Comparison of ENCODE assay signal across 13 cellular contexts in genomic region chr17:20469103-20469502, GRCh38. TPM values are rescaled to one million over a fixed set of nuclear protein-coding genes. Genes with fewer than 3 reads are reported as not detected.
DNase-seq lines count a peak whose midpoint lies in the region; ATAC-seq and TF ChIP-seq lines count a peak whose summit lies in the region.
"Not testable (repeated sequence)": the region's sequence is repeated elsewhere in the genome, so short reads cannot be mapped to it uniquely, and the experiment has no call there.
"Had no signal": no experiment of that assay in that cellular context is flagged by ENCODE, and none has a peak within 500 bp of the region (broad histone marks: within the 10 kb centered on the region; RNA-seq: fewer than 3 reads in every experiment).

No MANE protein-coding gene starts in this region.

- H3K27ac ChIP-seq in HEK293 (ENCODE audit: extremely low read depth, low read depth, low read length); RWPE2 (ENCODE audit: poor library complexity, severe bottlenecking); naive thymus-derived CD4-positive, alpha-beta T cell (ENCODE audit: low read depth, low read length): not testable (repeated sequence)

- H3K27ac Mint-ChIP-seq in effector memory CD8-positive, alpha-beta T cell, result peak overlapping the region in 1 of 2 donors; percentile 15
- not testable (repeated sequence) for H3K27ac Mint-ChIP-seq in naive thymus-derived CD4-positive, alpha-beta T cell; natural killer cell treated with Interleukin-12 subunit alpha and Interleukin-12 subunit beta and Interleukin-15 and Interleukin-18, amount 100 ng/mL, for 72 hours

- POLR2A ChIA-PET in HEK293 (lab: Yijun Ruan, JAX); naive thymus-derived CD4-positive, alpha-beta T cell (lab: Charles Lee): not testable (repeated sequence)

- not testable (repeated sequence) for H3K36me3 ChIP-seq in HEK293 (ENCODE audit: control insufficient read depth in 2 of 2, insufficient read depth in 1 of 2, low read length in 2 of 2); RWPE2 (ENCODE audit: low read depth); naive thymus-derived CD4-positive, alpha-beta T cell (ENCODE audit: control insufficient read depth in 2 of 3, insufficient read depth in 3 of 3, low read length in 3 of 3)

- H3K27me3 ChIP-seq in RWPE2 (ENCODE audit: insufficient read depth, poor library complexity, severe bottlenecking); naive thymus-derived CD4-positive, alpha-beta T cell (ENCODE audit: control insufficient read depth in 2 of 2, insufficient read depth in 2 of 2, low read length in 2 of 2): not testable (repeated sequence)

- intact Hi-C loops in naive thymus-derived CD4-positive, alpha-beta T cell (cut with micrococcal nuclease), result not testable (repeated sequence)

- not testable (repeated sequence) for H3K4me1 ChIP-seq in HEK293 (ENCODE audit: control insufficient read depth, insufficient read depth, low read length); RWPE2 (ENCODE audit: insufficient read depth, poor library complexity, severe bottlenecking); naive thymus-derived CD4-positive, alpha-beta T cell (ENCODE audit: control insufficient read depth in 2 of 2, insufficient read depth in 2 of 2, low read length in 2 of 2)

- TF ChIP-seq CTCF in HEK293 (tag by site-specific recombination; IDR thresholded peaks at IDR 0.05); RWPE2 (IDR thresholded peaks at IDR 0.05; ENCODE audit: poor library complexity, severe bottlenecking): not testable (repeated sequence)

- H3K36me3 Mint-ChIP-seq in effector memory CD8-positive, alpha-beta T cell (ENCODE audit: insufficient read depth); naive thymus-derived CD4-positive, alpha-beta T cell; natural killer cell treated with Interleukin-12 subunit alpha and Interleukin-12 subunit beta and Interleukin-15 and Interleukin-18, amount 100 ng/mL, for 72 hours: not testable (repeated sequence)

- H3K4me1 Mint-ChIP-seq in effector memory CD8-positive, alpha-beta T cell (ENCODE audit: low read depth in 2 of 2); naive thymus-derived CD4-positive, alpha-beta T cell; natural killer cell treated with Interleukin-12 subunit alpha and Interleukin-12 subunit beta and Interleukin-15 and Interleukin-18, amount 100 ng/mL, for 72 hours (ENCODE audit: low read depth in 2 of 2): not testable (repeated sequence)

- ATAC-seq in GM18520 (IDR thresholded peaks at IDR 0.05; ENCODE audit: unreplicated experiment) (peak; percentile 27), HG03565 (IDR thresholded peaks at IDR 0.05; ENCODE audit: unreplicated experiment) (peak; percentile 46), RWPE2 (ENCODE audit: low read depth) (peak; percentile 42; the same call in 1 of the 3 replicates)
- peak; percentile 72 for ATAC-seq in effector memory CD8-positive, alpha-beta T cell (replicated peaks)
- ATAC-seq in naive thymus-derived CD4-positive, alpha-beta T cell, result peak; percentile 33
- peak; percentile 36 to 77 for ATAC-seq in natural killer cell treated with Interleukin-12 subunit alpha and Interleukin-12 subunit beta and Interleukin-15 and Interleukin-18, amount 100 ng/mL, for 72 hours

- not testable (repeated sequence) for H3K27me3 Mint-ChIP-seq in effector memory CD8-positive, alpha-beta T cell; naive thymus-derived CD4-positive, alpha-beta T cell; natural killer cell treated with Interleukin-12 subunit alpha and Interleukin-12 subunit beta and Interleukin-15 and Interleukin-18, amount 100 ng/mL, for 72 hours

- H3K9me3 ChIP-seq in HEK293 (ENCODE audit: control insufficient read depth, insufficient read depth, low read depth, low read length); RWPE2 (ENCODE audit: severe bottlenecking); naive thymus-derived CD4-positive, alpha-beta T cell (ENCODE audit: control insufficient read depth in 2 of 3, low read length in 3 of 3): not testable (repeated sequence)

- CTCF ChIA-PET in HEK293 (lab: Yijun Ruan, JAX); naive thymus-derived CD4-positive, alpha-beta T cell (lab: Charles Lee): not testable (repeated sequence)

- not testable (repeated sequence) for H3K4me3 ChIP-seq in HEK293 (ENCODE audit: low read depth, low read length); RWPE2 (ENCODE audit: severe bottlenecking); naive thymus-derived CD4-positive, alpha-beta T cell (ENCODE audit: low read length)

- not testable (repeated sequence) for DNase-seq in RWPE2 (ENCODE audit: low spot score); effector memory CD8-positive, alpha-beta T cell; naive thymus-derived CD4-positive, alpha-beta T cell; natural killer cell treated with Interleukin-12 subunit alpha and Interleukin-12 subunit beta and Interleukin-15 and Interleukin-18, amount 100 ng/mL, for 72 hours (ENCODE audit: low spot score)

- not testable (repeated sequence) for H3K4me3 Mint-ChIP-seq in effector memory CD8-positive, alpha-beta T cell; naive thymus-derived CD4-positive, alpha-beta T cell; natural killer cell treated with Interleukin-12 subunit alpha and Interleukin-12 subunit beta and Interleukin-15 and Interleukin-18, amount 100 ng/mL, for 72 hours

- H3K9me3 Mint-ChIP-seq in effector memory CD8-positive, alpha-beta T cell; naive thymus-derived CD4-positive, alpha-beta T cell; natural killer cell treated with Interleukin-12 subunit alpha and Interleukin-12 subunit beta and Interleukin-15 and Interleukin-18, amount 100 ng/mL, for 72 hours: not testable (repeated sequence)

TF ChIP-seq in HEK293, 187 proteins besides CTCF, POLR2A, EP300 and RAD21:
- TF ChIP-seq ZNF629 (tag by site-specific recombination; IDR thresholded peaks at IDR 0.05), result peak; percentile 43; the same call in 1 of the 2 replicates
- TF ChIP-seq WT1 (tag by site-specific recombination; IDR thresholded peaks at IDR 0.05), result peak; percentile 76
- TF ChIP-seq ZIC2 (tag by site-specific recombination; IDR thresholded peaks at IDR 0.05), result peak; percentile 34; the same call in 1 of the 2 replicates
- TF ChIP-seq FEZF1 (tag by site-specific recombination; IDR thresholded peaks at IDR 0.05), result peak; percentile 53

RNA-seq across cellular contexts. Expression of gene LGALS9B, which starts 1.8 kb away (rescaled TPM):
- total RNA-seq in naive thymus-derived CD4-positive, alpha-beta T cell, result under 1 TPM in 2 of 5 experiments, not detected in 3; 0.24 to 0.83 TPM
- not detected for polyA plus RNA-seq in naive thymus-derived CD4-positive, alpha-beta T cell
- total RNA-seq in natural killer cell treated with Interleukin-12 subunit alpha and Interleukin-12 subunit beta and Interleukin-15 and Interleukin-18, amount 100 ng/mL, for 72 hours, result not detected
- total RNA-seq: A673; Caco-2; CD4-positive, alpha-beta memory T cell; CD4-positive, CD25-positive, alpha-beta regulatory T cell had no signal
- polyA plus RNA-seq: AG04450; CD14-positive monocyte; CD4-positive, alpha-beta memory T cell had no signal
